1 cellular context compared by ENCODE assay signal in genomic region chr11:60211206-60211605, GRCh38.
TF ChIP-seq lines count a peak whose summit lies in the region.

No MANE protein-coding gene starts in this region.

TF ChIP-seq in K562, 482 proteins besides CTCF, POLR2A, EP300 and RAD21:
- no peak for TF ChIP-seq HNRNPUL1 (IDR thresholded peaks at IDR 0.05; ENCODE audit: low read length)
- TF ChIP-seq SIRT6 (IDR thresholded peaks at IDR 0.05; ENCODE audit: low read depth, low read length), result no peak
- no peak for TF ChIP-seq ZBED1 (IDR thresholded peaks at IDR 0.05)
- TF ChIP-seq HMG20B (CRISPR knock-in tag; IDR thresholded peaks at IDR 0.05), result no peak
- no peak for TF ChIP-seq GTF2F1 (IDR thresholded peaks at IDR 0.05; ENCODE audit: low read depth, low read length)
- TF ChIP-seq RAD51 (IDR thresholded peaks at IDR 0.05; ENCODE audit: borderline replicate concordance, low read depth), result no peak
- no peak for TF ChIP-seq HOXB6 (CRISPR knock-in tag; IDR thresholded peaks at IDR 0.05; ENCODE audit: borderline replicate concordance)
- no peak for TF ChIP-seq ZNF830 (CRISPR knock-in tag; IDR thresholded peaks at IDR 0.05)
- no peak for TF ChIP-seq ZNF3 (CRISPR knock-in tag; IDR thresholded peaks at IDR 0.05)
- no peak for TF ChIP-seq ZNF280A (IDR thresholded peaks at IDR 0.05; ENCODE audit: low read depth, partially characterized antibody)
- no peak for TF ChIP-seq RCOR1 (IDR thresholded peaks at IDR 0.05; ENCODE audit: borderline replicate concordance in 1 of 2, low read depth in 2 of 2, low read length in 2 of 2)
